Comparison of ENCODE assay signal across 11 cellular contexts in genomic region chr20:19915111-19915798, GRCh38.
DNase-seq lines count a peak whose midpoint lies in the region; ATAC-seq lines count a peak whose summit lies in the region.
"Had no signal": no experiment of that assay in that cellular context is flagged by ENCODE, and none has a peak within 500 bp of the region (broad histone marks: within the 10 kb centered on the region; RNA-seq: fewer than 3 reads in every experiment).

No MANE protein-coding gene starts in this region.

- peak overlapping the region; percentile 74 to 88 (median 85) for H3K9ac ChIP-seq in BLaER1 treated with 17β-estradiol and CSF1 and Interleukin-3, amounts not matched to agents 10 nM and 100 nM
- H3K9ac ChIP-seq: SK-N-SH had no signal

- intact Hi-C loops in dendritic cell treated with granulocyte-macrophage colony-stimulating factor and Interleukin-4, amounts not matched to agents 40 ng/mL and 50 ng/mL, for 4 days (cut with micrococcal nuclease), result loop anchor here (2.0 kb wide), 1 partner anchor 20 kb away; no protein-coding TSS in a partner anchor

- DNase-seq in NOMO-1 (lab: John Stamatoyannopoulos, UW; ENCODE audit: unreplicated experiment in 2 of 2) (peak; percentile 80 to 97), NCI-H2227 treated with DMSO at 0.1 percent for 48 hours (lab: John Stamatoyannopoulos, UW) (no peak)
- DNase-seq: cerebellar nuclear complex, NCI-H1105 treated with DMSO at 0.1 percent for 48 hours, SK-N-SH had no signal

- H3K9me3 ChIP-seq in BLaER1 treated with 17β-estradiol and CSF1 and Interleukin-3, amounts not matched to agents 10 nM and 100 nM (replicated peaks in 1 of 11), result no peaks in the 10 kb centered on the region
- H3K9me3 ChIP-seq in muscle layer of duodenum (ENCODE audit: control insufficient read depth in 1 of 2, low read length in 2 of 2), result no peaks in the 10 kb centered on the region
- H3K9me3 ChIP-seq: SK-N-SH had no signal

- peaks cover 8% of the 10 kb centered on the region for H3K36me3 Mint-ChIP-seq in dendritic cell treated with granulocyte-macrophage colony-stimulating factor and Interleukin-4, amounts not matched to agents 40 ng/mL and 50 ng/mL, for 4 days (ENCODE audit: low read depth)

- H3K27me3 Mint-ChIP-seq in dendritic cell treated with granulocyte-macrophage colony-stimulating factor and Interleukin-4, amounts not matched to agents 40 ng/mL and 50 ng/mL, for 4 days, result no peaks in the 10 kb centered on the region

- no peaks in the 10 kb centered on the region for H3K27me3 ChIP-seq in BLaER1 treated with 17β-estradiol and CSF1 and Interleukin-3, amounts not matched to agents 10 nM and 100 nM
- H3K27me3 ChIP-seq in muscle layer of duodenum (ENCODE audit: low read depth, low read length), result no peaks in the 10 kb centered on the region

- ATAC-seq in GM21360 (IDR thresholded peaks at IDR 0.05; ENCODE audit: unreplicated experiment), result no peak
- ATAC-seq in HG03565 (IDR thresholded peaks at IDR 0.05; ENCODE audit: unreplicated experiment), result no peak
- ATAC-seq in HG03378 (IDR thresholded peaks at IDR 0.05; ENCODE audit: unreplicated experiment), result no peak

- peak overlapping the region; percentile 47 for H3K4me3 Mint-ChIP-seq in dendritic cell treated with granulocyte-macrophage colony-stimulating factor and Interleukin-4, amounts not matched to agents 40 ng/mL and 50 ng/mL, for 4 days

- H4K20me1 ChIP-seq in BLaER1 treated with 17β-estradiol and CSF1 and Interleukin-3, amounts not matched to agents 10 nM and 100 nM, result no peaks in the 10 kb centered on the region

- peak overlapping the region; percentile 13 to 58 (median 44); a peak in 15 of 20 replicates for H3K4me3 ChIP-seq in BLaER1 treated with 17β-estradiol and CSF1 and Interleukin-3, amounts not matched to agents 10 nM and 100 nM
- no peak overlapping the region for H3K4me3 ChIP-seq in muscle layer of duodenum (ENCODE audit: low read depth in 1 of 2, low read length in 2 of 2)

- peaks cover 95 to 100% (median 98%) of the 10 kb centered on the region in 10 experiments for H3K4me1 ChIP-seq in BLaER1 treated with 17β-estradiol and CSF1 and Interleukin-3, amounts not matched to agents 10 nM and 100 nM
- peaks cover 7 to 15% of the 10 kb centered on the region in 2 donors for H3K4me1 ChIP-seq in muscle layer of duodenum (ENCODE audit: control insufficient read depth in 1 of 2, insufficient read depth in 2 of 2, low read length in 2 of 2)

- H3K27ac ChIP-seq in BLaER1 treated with 17β-estradiol and CSF1 and Interleukin-3, amounts not matched to agents 10 nM and 100 nM, result peak overlapping the region; percentile 89 to 98 (median 95)
- peak overlapping the region; percentile 41 for H3K27ac ChIP-seq in muscle layer of duodenum (ENCODE audit: low read length)

- H3K4me2 ChIP-seq in BLaER1 treated with 17β-estradiol and CSF1 and Interleukin-3, amounts not matched to agents 10 nM and 100 nM, result peak overlapping the region; percentile 81 to 97 (median 92)
- H3K4me2 ChIP-seq: SK-N-SH had no signal

- H3K27ac Mint-ChIP-seq in dendritic cell treated with granulocyte-macrophage colony-stimulating factor and Interleukin-4, amounts not matched to agents 40 ng/mL and 50 ng/mL, for 4 days, result peak overlapping the region; percentile 98

- no peaks in the 10 kb centered on the region for H3K36me3 ChIP-seq in BLaER1 treated with 17β-estradiol and CSF1 and Interleukin-3, amounts not matched to agents 10 nM and 100 nM
- H3K36me3 ChIP-seq in muscle layer of duodenum (ENCODE audit: control insufficient read depth in 1 of 2, insufficient read depth in 2 of 2, low read length in 2 of 2), result peaks cover 0 to 3% of the 10 kb centered on the region in 2 donors

- H3K4me1 Mint-ChIP-seq in dendritic cell treated with granulocyte-macrophage colony-stimulating factor and Interleukin-4, amounts not matched to agents 40 ng/mL and 50 ng/mL, for 4 days (ENCODE audit: low read depth), result peaks cover 74% of the 10 kb centered on the region

- no peaks in the 10 kb centered on the region for H3K9me3 Mint-ChIP-seq in dendritic cell treated with granulocyte-macrophage colony-stimulating factor and Interleukin-4, amounts not matched to agents 40 ng/mL and 50 ng/mL, for 4 days

Comparison
In these comparisons a context has a peak if more than half of its experiments do, and no peak if none do; other contexts are left out.
1. H3K4me3 ChIP-seq: peak in BLaER1 treated with 17β-estradiol and CSF1 and Interleukin-3, amounts not matched to agents 10 nM and 100 nM (10 of 10); none in muscle layer of duodenum (0 of 2).